Comparison of ENCODE assay signal across 8 cellular contexts in genomic region chr21:45287438-45288391, GRCh38. TPM values are rescaled to one million over a fixed set of nuclear protein-coding genes. Genes with fewer than 3 reads are reported as not detected.
DNase-seq lines count a peak whose midpoint lies in the region; ATAC-seq and TF ChIP-seq lines count a peak whose summit lies in the region.

Gene POFUT2 (minus strand): TSS chr21:45287895. CDS start chr21:45287871, 24 bp downstream.

- H3K9me3 ChIP-seq in Karpas-422 (ENCODE audit: low read length) = no peaks in the 10 kb centered on the region
- no peaks in the 10 kb centered on the region for H3K9me3 ChIP-seq in Peyer's patch
- no peaks in the 10 kb centered on the region for H3K9me3 ChIP-seq in mucosa of stomach (ENCODE audit: control insufficient read depth, low read length)

- TF ChIP-seq CTCF in Peyer's patch (IDR thresholded peaks at IDR 0.05) = peak in 1 of 6 experiments; percentile 4

- H3K36me3 Mint-ChIP-seq in activated T-cell treated with anti-CD3 and anti-CD28 coated beads, Interleukin-2, amount 50 U/mL, for 4 hours (ENCODE audit: insufficient read depth) = peaks cover 18% of the 10 kb centered on the region

- H3K79me2 ChIP-seq in Karpas-422 (ENCODE audit: low read length) = peaks cover 9% of the 10 kb centered on the region

- H2AFZ ChIP-seq in Karpas-422 (ENCODE audit: low read length) = peak within 1 kb of the TSS; percentile 67; the same call in 1 of the 2 replicates

- no peak within 1 kb of the TSS for H3K27ac ChIP-seq in Karpas-422 (ENCODE audit: low read length)
- peak within 1 kb of the TSS; percentile 82 to 88 (median 86) for H3K27ac ChIP-seq in Peyer's patch

- H3K27me3 ChIP-seq in Karpas-422 (ENCODE audit: low read length) = no peaks in the 10 kb centered on the region
- H3K27me3 ChIP-seq in Peyer's patch = no peaks in the 10 kb centered on the region
- H3K27me3 ChIP-seq in mucosa of stomach (ENCODE audit: control insufficient read depth, insufficient read depth, low read length) = no peaks in the 10 kb centered on the region

- peak within 1 kb of the TSS; percentile 85 for H3K9ac ChIP-seq in Karpas-422 (ENCODE audit: low read length)
- H3K9ac ChIP-seq in mucosa of stomach (ENCODE audit: low read length) = peak within 1 kb of the TSS; percentile 66

- peaks cover 2% of the 10 kb centered on the region for H3K27me3 Mint-ChIP-seq in activated T-cell treated with anti-CD3 and anti-CD28 coated beads, Interleukin-2, amount 50 U/mL, for 4 hours (ENCODE audit: low read depth)

- H3K4me3 Mint-ChIP-seq in activated T-cell treated with anti-CD3 and anti-CD28 coated beads, Interleukin-2, amount 50 U/mL, for 4 hours = peak within 1 kb of the TSS; percentile 82

- H3K4me1 ChIP-seq in Karpas-422 (ENCODE audit: low read length) (peaks cover 8% of the 10 kb centered on the region), Peyer's patch (peaks cover 5 to 24% (median 14%) of the 10 kb centered on the region in 4 donors), mucosa of stomach (ENCODE audit: control insufficient read depth, insufficient read depth, low read length) (peaks cover 14% of the 10 kb centered on the region)

- H3K4me3 ChIP-seq in Karpas-422 (ENCODE audit: low read length) (peak within 1 kb of the TSS; percentile 90), Peyer's patch (peak within 1 kb of the TSS; percentile 69 to 95 (median 82)), mucosa of stomach (ENCODE audit: low read length) (peak within 1 kb of the TSS; percentile 4)

- no peaks in the 10 kb centered on the region; the same call in 1 of the 2 replicates for H4K20me1 ChIP-seq in Karpas-422 (ENCODE audit: insufficient read depth, low read depth, low read length)

- no peaks in the 10 kb centered on the region for H3K9me3 Mint-ChIP-seq in activated T-cell treated with anti-CD3 and anti-CD28 coated beads, Interleukin-2, amount 50 U/mL, for 4 hours

- peaks cover 20% of the 10 kb centered on the region for H3K4me1 Mint-ChIP-seq in activated T-cell treated with anti-CD3 and anti-CD28 coated beads, Interleukin-2, amount 50 U/mL, for 4 hours (ENCODE audit: low read depth)

- peak; percentile 78 to 92 for TF ChIP-seq POLR2A in Peyer's patch (IDR thresholded peaks at IDR 0.05)
- peak; percentile 47 for TF ChIP-seq POLR2A in erythroblast (IDR thresholded peaks at IDR 0.05; ENCODE audit: low read length)

- ATAC-seq in GM21825 (IDR thresholded peaks at IDR 0.05; ENCODE audit: unreplicated experiment) = peak; percentile 71
- ATAC-seq in activated T-cell treated with anti-CD3 and anti-CD28 coated beads, Interleukin-2, amount 50 U/mL, for 4 hours = peak; percentile 88 to 89

- H3K9me2 ChIP-seq in Karpas-422 (replicated peaks; ENCODE audit: insufficient read depth, low read length) = no peaks in the 10 kb centered on the region

- H3K36me3 ChIP-seq in Karpas-422 (ENCODE audit: insufficient read depth, low read length) (no peaks in the 10 kb centered on the region), Peyer's patch (peaks cover 0 to 32% (median 0%) of the 10 kb centered on the region in 3 donors), mucosa of stomach (ENCODE audit: control insufficient read depth, insufficient read depth, low read length) (no peaks in the 10 kb centered on the region)

- peak within 1 kb of the TSS; percentile 71 for H3K4me2 ChIP-seq in Karpas-422 (ENCODE audit: low read depth, low read length, poor library complexity, severe bottlenecking)

- DNase-seq in DMS79 (lab: John Stamatoyannopoulos, UW) = peak; percentile 82
- peak; percentile 98 for DNase-seq in Karpas-422
- peak; percentile 95 to 99 (median 99) for DNase-seq in Peyer's patch
- peak; percentile 99 for DNase-seq in activated T-cell treated with anti-CD3 and anti-CD28 coated beads, Interleukin-2, amount 50 U/mL, for 4 hours
- peak; percentile 96 to 99 for DNase-seq in erythroblast (lab: John Stamatoyannopoulos, UW)
- DNase-seq in stimulated activated CD8-positive, alpha-beta memory T cell treated with anti-CD3 and anti-CD28 coated beads, Interleukin-4, amount 100 ng/mL, for 48 hours = peak; percentile 99

RNA-seq across cellular contexts. Expression of gene POFUT2, which starts in this region (rescaled TPM):
- 10.5 and 18.0 TPM in 2 replicates for total RNA-seq in Karpas-422 (2014; rRNA removed; shearing (Covaris generic); ENCODE audit: low replicate concordance)
- 10 to 100 TPM; 25.6 to 76.4 (median 47.6) TPM for total RNA-seq in Peyer's patch
- 10 to 100 TPM; 14.4 to 17.1 (median 15.1) TPM for total RNA-seq in activated T-cell treated with anti-CD3 and anti-CD28 coated beads, Interleukin-2, amount 50 U/mL, for 4 hours

Comparison
In these comparisons a context has a peak if more than half of its experiments do, and no peak if none do; other contexts are left out.
1. H3K4me3 ChIP-seq: peak in every context shown above with its lines; median percentile 90 in Karpas-422; 82 in Peyer's patch; 4 in mucosa of stomach.